In the genomic region with DNA sequence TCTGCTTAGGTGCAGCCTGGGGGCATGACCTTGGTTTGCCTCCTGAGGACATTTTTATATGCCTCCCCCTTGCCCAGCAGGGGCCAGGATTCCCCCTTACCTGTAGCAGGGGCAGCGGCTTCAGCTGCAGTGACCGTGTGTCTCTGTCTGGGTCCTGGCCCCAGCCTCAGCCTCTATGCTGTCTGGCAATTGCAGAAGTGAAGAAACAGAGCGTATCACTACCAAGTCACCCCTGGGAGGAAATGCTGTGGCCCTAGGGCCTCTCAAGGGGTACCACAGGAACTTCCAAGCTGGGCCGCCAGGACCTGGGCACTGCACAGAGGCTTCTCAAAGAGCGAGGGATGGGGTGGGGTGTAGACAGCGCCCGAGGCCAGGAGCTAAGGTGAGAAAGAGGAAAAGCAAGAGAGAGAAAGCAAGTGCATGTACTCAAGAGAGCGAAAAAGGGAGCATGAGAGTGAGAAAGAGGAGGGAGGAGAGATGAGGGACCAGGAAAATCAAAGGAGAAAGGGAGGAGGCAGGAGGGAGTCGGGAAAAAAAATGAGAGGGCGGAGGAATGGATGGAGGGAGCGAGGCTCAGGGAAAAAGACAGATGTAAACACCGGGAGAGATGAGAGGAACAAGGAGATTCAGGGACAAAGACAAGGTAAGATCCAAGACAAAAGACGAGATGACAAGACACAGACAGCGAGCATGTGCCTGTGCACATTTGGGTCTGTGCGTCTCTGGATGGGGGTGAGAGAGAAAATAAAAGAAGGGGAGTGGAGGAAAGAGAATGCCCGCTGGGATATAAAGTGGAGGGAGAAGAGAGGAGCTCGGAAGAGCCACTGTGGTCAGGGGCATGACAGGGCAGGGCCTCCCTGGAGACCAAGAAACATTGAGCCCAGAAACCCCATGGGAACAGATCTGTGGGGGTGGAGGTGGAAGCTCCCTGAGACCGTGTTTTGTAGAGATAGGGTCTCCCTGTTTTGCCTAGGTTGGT, we compare ENCODE assay signal across 10 cellular contexts. TPM values are rescaled to one million over a fixed set of nuclear protein-coding genes. Genes with fewer than 3 reads are reported as not detected.
DNase-seq lines count a peak whose midpoint lies in the region; ATAC-seq, FAIRE-seq and TF ChIP-seq lines count a peak whose summit lies in the region.
"Had no signal": no experiment of that assay in that cellular context is flagged by ENCODE, and none has a peak within 500 bp of the region (broad histone marks: within the 10 kb centered on the region; RNA-seq: fewer than 3 reads in every experiment).

A gene with protein sequence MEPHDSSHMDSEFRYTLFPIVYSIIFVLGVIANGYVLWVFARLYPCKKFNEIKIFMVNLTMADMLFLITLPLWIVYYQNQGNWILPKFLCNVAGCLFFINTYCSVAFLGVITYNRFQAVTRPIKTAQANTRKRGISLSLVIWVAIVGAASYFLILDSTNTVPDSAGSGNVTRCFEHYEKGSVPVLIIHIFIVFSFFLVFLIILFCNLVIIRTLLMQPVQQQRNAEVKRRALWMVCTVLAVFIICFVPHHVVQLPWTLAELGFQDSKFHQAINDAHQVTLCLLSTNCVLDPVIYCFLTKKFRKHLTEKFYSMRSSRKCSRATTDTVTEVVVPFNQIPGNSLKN (minus strand): TSS at position 199 of the 979 bp plus-strand sequence. CDS start 25,669 bp downstream, outside the sequence.

- peaks cover 30% of the 10 kb centered on the region for H3K27me3 Mint-ChIP-seq in activated T-cell treated with anti-CD3 and anti-CD28 coated beads, Interleukin-2, amount 50 U/mL, for 24 hours

- DNase-seq in GM18507 (ENCODE audit: extremely low spot score, insufficient read length, low read depth) (no peak), caudate nucleus (lab: John Stamatoyannopoulos, UW) (peak in 1 of 61 donors; percentile 50), omental fat pad (ENCODE audit: low spot score) (no peak), DMS53 treated with DMSO at 0.1 percent for 48 hours (lab: John Stamatoyannopoulos, UW; ENCODE audit: unreplicated experiment) (no peak), OCI-M1 (lab: John Stamatoyannopoulos, UW) (no peak), NCI-H1092 treated with DMSO at 0.1 percent for 48 hours (lab: John Stamatoyannopoulos, UW) (no peak)
- no peak for DNase-seq in activated T-cell treated with anti-CD3 and anti-CD28 coated beads, Interleukin-2, amount 50 U/mL, for 24 hours
- DNase-seq: NCI-H1417 treated with DMSO at 0.1 percent for 48 hours, retina had no signal

- H3K27ac ChIP-seq in caudate nucleus (ENCODE audit: low read depth, low read length) = peak within 1 kb of the TSS; percentile 54

- ATAC-seq in HG03565 (IDR thresholded peaks at IDR 0.05; ENCODE audit: unreplicated experiment) (peak; percentile 32), omental fat pad (ENCODE audit: low FRiP score) (no peak)

- H3K4me3 Mint-ChIP-seq in activated T-cell treated with anti-CD3 and anti-CD28 coated beads, Interleukin-2, amount 50 U/mL, for 24 hours = no peak within 1 kb of the TSS

- peak; percentile 89 for FAIRE-seq in GM18507 (lab: Jason Lieb, UNC)

- no peak for TF ChIP-seq CTCF in omental fat pad (IDR thresholded peaks at IDR 0.05)

- H3K36me3 Mint-ChIP-seq in activated T-cell treated with anti-CD3 and anti-CD28 coated beads, Interleukin-2, amount 50 U/mL, for 24 hours (ENCODE audit: low read depth) = peaks cover 2% of the 10 kb centered on the region

- no peaks in the 10 kb centered on the region for H3K9me3 Mint-ChIP-seq in activated T-cell treated with anti-CD3 and anti-CD28 coated beads, Interleukin-2, amount 50 U/mL, for 24 hours

- no peak within 1 kb of the TSS for H3K27ac Mint-ChIP-seq in activated T-cell treated with anti-CD3 and anti-CD28 coated beads, Interleukin-2, amount 50 U/mL, for 24 hours

- peaks cover 23% of the 10 kb centered on the region for H3K4me1 Mint-ChIP-seq in activated T-cell treated with anti-CD3 and anti-CD28 coated beads, Interleukin-2, amount 50 U/mL, for 24 hours (ENCODE audit: low read depth)

RNA-seq across cellular contexts. Expression of the gene that starts here (rescaled TPM):
- 10 to 100 TPM in 3 of 4 donors, 1 to 10 TPM in 1; 8.2 to 28.3 (median 19.0) TPM for total RNA-seq in omental fat pad
